Comparison of ENCODE assay signal across 17 cellular contexts in genomic region chr14:102873546-102874061, GRCh38. TPM values are rescaled to one million over a fixed set of nuclear protein-coding genes. Genes with fewer than 3 reads are reported as not detected.
"Had no signal": no experiment of that assay in that cellular context is flagged by ENCODE, and none has a peak within 500 bp of the region (broad histone marks: within the 10 kb centered on the region; RNA-seq: fewer than 3 reads in every experiment).

No MANE protein-coding gene starts in this region.

- H3K27me3 Mint-ChIP-seq: activated CD4-positive, alpha-beta memory T cell treated with anti-CD3 and anti-CD28 coated beads for 36 hours; memory B cell had no signal

- ATAC-seq: heart left ventricle, left lung had no signal

- H3K4me3 ChIP-seq: adrenal gland, heart left ventricle, left lung, tibial artery, vagina had no signal

- H3K9me3 Mint-ChIP-seq: activated CD4-positive, alpha-beta memory T cell treated with anti-CD3 and anti-CD28 coated beads for 36 hours; activated T-helper 1 cell treated with anti-CD3 and anti-CD28 coated beads, Interleukin-12 subunit alpha, Interleukin-12 subunit beta, Interleukin-2, Interleukin-4 antibody, amounts not matched to agents 30 ng/mL and 10 ng/mL and 1 ng/mL, durations not matched to agents 14 hours and 24 hours and 36 hours; memory B cell had no signal

- H3K27ac Mint-ChIP-seq: activated CD4-positive, alpha-beta memory T cell treated with anti-CD3 and anti-CD28 coated beads for 36 hours; memory B cell had no signal

- H3K27ac ChIP-seq: adrenal gland, heart left ventricle, left lung, tibial artery, vagina had no signal

- H3K27me3 ChIP-seq: adrenal gland, heart left ventricle, left lung, tibial artery, vagina had no signal

- DNase-seq: activated CD4-positive, alpha-beta memory T cell treated with anti-CD3 and anti-CD28 coated beads for 36 hours; activated CD4-positive, CD25-positive, alpha-beta regulatory T cell treated with anti-CD3 and anti-CD28 coated beads, Interleukin-2, amount 50 U/mL, for 72 hours; activated naive CD4-positive, alpha-beta T cell treated with anti-CD3 and anti-CD28 coated beads, Interleukin-2, amount 50 U/mL, for 16 hours; adrenal gland; effector CD8-positive, alpha-beta T cell; heart left ventricle; left lung; stimulated activated CD4-positive, alpha-beta T cell treated with anti-CD3 and anti-CD28 coated beads, Interleukin-4, amount 100 ng/mL, for 24 hours; tibial artery had no signal

- H3K9me3 ChIP-seq: adrenal gland, heart left ventricle, left lung, tibial artery, vagina had no signal

- H3K4me3 Mint-ChIP-seq: activated CD4-positive, alpha-beta memory T cell treated with anti-CD3 and anti-CD28 coated beads for 36 hours; activated T-helper 1 cell treated with anti-CD3 and anti-CD28 coated beads, Interleukin-12 subunit alpha, Interleukin-12 subunit beta, Interleukin-2, Interleukin-4 antibody, amounts not matched to agents 30 ng/mL and 10 ng/mL and 1 ng/mL, durations not matched to agents 14 hours and 24 hours and 36 hours; memory B cell had no signal

- FAIRE-seq: colon, frontal cortex, islet of Langerhans had no signal

- H3K4me1 ChIP-seq: adrenal gland, vagina had no signal

RNA-seq across cellular contexts. Expression of gene AMN, which starts 48.9 kb away (rescaled TPM):
- total RNA-seq: cardiac septum had no signal
- polyA plus RNA-seq: fibroblast of lung had no signal
